9 cellular contexts compared by ENCODE assay signal in genomic region chr22:42964994-42965699, GRCh38. TPM values are rescaled to one million over a fixed set of nuclear protein-coding genes. Genes with fewer than 3 reads are reported as not detected.
A peak's percentile ranks its signal among the peaks of the same experiment; 100 is the strongest.
DNase-seq lines count a peak whose midpoint lies in the region; ATAC-seq, FAIRE-seq and TF ChIP-seq lines count a peak whose summit lies in the region.
"Had no signal": no experiment of that assay in that cellular context is flagged by ENCODE, and none has a peak within 500 bp of the region (broad histone marks: within the 10 kb centered on the region; RNA-seq: fewer than 3 reads in every experiment).

No MANE protein-coding gene starts in this region.

- no peak for TF ChIP-seq POLR2A in GM12891 (IDR thresholded peaks at IDR 0.05; ENCODE audit: low read depth, low read length)

- DNase-seq in GM12891 (ENCODE audit: insufficient read length, low spot score) (no peak), naive B cell (peak; percentile 12), right atrium auricular region (ENCODE audit: low spot score) (no peak), NOMO-1 treated with dmso at 0.1 percent for 144 hours (lab: John Stamatoyannopoulos, UW; ENCODE audit: unreplicated experiment) (no peak), epidermal melanocyte (ENCODE audit: insufficient read length, low spot score) (no peak)
- peak; percentile 22 for DNase-seq in activated CD4-positive, alpha-beta memory T cell treated with anti-CD3 and anti-CD28 coated beads, Interleukin-2, amount 10 ng/mL, durations not matched to agents 7 days and 5 days
- DNase-seq: T-cell had no signal

- ATAC-seq in HG03175 (IDR thresholded peaks at IDR 0.05; ENCODE audit: unreplicated experiment), result peak; percentile 62
- peak; percentile 59 to 66 for ATAC-seq in naive B cell (ENCODE audit: low read depth in 2 of 2)
- ATAC-seq in HG02610 (IDR thresholded peaks at IDR 0.05; ENCODE audit: unreplicated experiment), result no peak

- FAIRE-seq in GM12891 (lab: Jason Lieb, UNC), result peak; percentile 82

- H3K36me3 Mint-ChIP-seq in activated CD4-positive, alpha-beta memory T cell treated with anti-CD3 and anti-CD28 coated beads, Interleukin-2, amount 10 ng/mL, durations not matched to agents 7 days and 5 days (ENCODE audit: low read depth), result peaks cover 19% of the 10 kb centered on the region
- peaks cover 6% of the 10 kb centered on the region in 2 donors for H3K36me3 Mint-ChIP-seq in naive B cell

- H3K4me3 ChIP-seq in right atrium auricular region, result no peak overlapping the region

- H3K27ac Mint-ChIP-seq in activated CD4-positive, alpha-beta memory T cell treated with anti-CD3 and anti-CD28 coated beads, Interleukin-2, amount 10 ng/mL, durations not matched to agents 7 days and 5 days, result peak overlapping the region; percentile 56
- H3K27ac Mint-ChIP-seq in naive B cell, result peak overlapping the region in 5 of 6 donors; percentile 13 to 80 (median 47)
- H3K27ac Mint-ChIP-seq: T-cell had no signal

- no peaks in the 10 kb centered on the region for H3K36me3 ChIP-seq in right atrium auricular region

- CTCF ChIA-PET in activated CD4-positive, alpha-beta memory T cell treated with anti-CD3 and anti-CD28 coated beads, Interleukin-2, amount 10 ng/mL, durations not matched to agents 7 days and 5 days (lab: Charles Lee), result interaction anchor here (0.9 kb wide), 1 partner anchor 98 kb away, joined by 4 read pairs; no protein-coding TSS in a partner anchor

- POLR2A ChIA-PET in activated CD4-positive, alpha-beta memory T cell treated with anti-CD3 and anti-CD28 coated beads, Interleukin-2, amount 10 ng/mL, durations not matched to agents 7 days and 5 days (lab: Charles Lee), result interaction anchor here (0.8 to 1.3 kb wide), 8 partner anchors 31 to 1184 kb away, joined by 3 to 5 read pairs (median 3); partner anchors contain the start of genes ARFGAP3 and PACSIN2

- H3K9me3 Mint-ChIP-seq in activated CD4-positive, alpha-beta memory T cell treated with anti-CD3 and anti-CD28 coated beads, Interleukin-2, amount 10 ng/mL, durations not matched to agents 7 days and 5 days, result no peaks in the 10 kb centered on the region
- H3K9me3 Mint-ChIP-seq in naive B cell, result no peaks in the 10 kb centered on the region
- H3K9me3 Mint-ChIP-seq: T-cell had no signal

- H3K27me3 ChIP-seq in right atrium auricular region, result no peaks in the 10 kb centered on the region

- H3K4me3 Mint-ChIP-seq in activated CD4-positive, alpha-beta memory T cell treated with anti-CD3 and anti-CD28 coated beads, Interleukin-2, amount 10 ng/mL, durations not matched to agents 7 days and 5 days, result no peak overlapping the region
- H3K4me3 Mint-ChIP-seq in naive B cell, result no peak overlapping the region
- H3K4me3 Mint-ChIP-seq: T-cell had no signal

- no peak for TF ChIP-seq CTCF in right atrium auricular region (IDR thresholded peaks at IDR 0.05)

- H3K27ac ChIP-seq in right atrium auricular region, result no peak overlapping the region

- H3K9me3 ChIP-seq in right atrium auricular region, result no peaks in the 10 kb centered on the region

- peaks cover 52% of the 10 kb centered on the region for H3K4me1 Mint-ChIP-seq in activated CD4-positive, alpha-beta memory T cell treated with anti-CD3 and anti-CD28 coated beads, Interleukin-2, amount 10 ng/mL, durations not matched to agents 7 days and 5 days
- H3K4me1 Mint-ChIP-seq in naive B cell, result peaks cover 45 to 69% (median 59%) of the 10 kb centered on the region in 3 donors

- peaks cover 0 to 46% of the 10 kb centered on the region in 2 donors for H3K4me1 ChIP-seq in right atrium auricular region

- no peaks in the 10 kb centered on the region for H3K27me3 Mint-ChIP-seq in activated CD4-positive, alpha-beta memory T cell treated with anti-CD3 and anti-CD28 coated beads, Interleukin-2, amount 10 ng/mL, durations not matched to agents 7 days and 5 days
- H3K27me3 Mint-ChIP-seq in naive B cell, result no peaks in the 10 kb centered on the region
- H3K27me3 Mint-ChIP-seq: T-cell had no signal

TF ChIP-seq in GM12891, 5 proteins besides CTCF, POLR2A, EP300 and RAD21:
- TF ChIP-seq TAF1 (IDR thresholded peaks at IDR 0.05; ENCODE audit: low read depth, low read length) (no peak), PAX5 (IDR thresholded peaks at IDR 0.05; ENCODE audit: insufficient read depth, low read length, severe bottlenecking) (no peak), SPI1 (IDR thresholded peaks at IDR 0.05; ENCODE audit: low read depth, low read length) (no peak), POLR2AphosphoS5 (IDR thresholded peaks at IDR 0.05; ENCODE audit: low read depth, low read length) (no peak), POU2F2 (IDR thresholded peaks at IDR 0.05; ENCODE audit: low read depth, low read length) (no peak)

RNA-seq across cellular contexts. Expression of gene PACSIN2, which starts 49.8 kb away (rescaled TPM):
- polyA plus RNA-seq in GM12891 (2012; ENCODE audit: low read depth, missing spikeins), result 58.1 TPM
- total RNA-seq in activated CD4-positive, alpha-beta memory T cell treated with anti-CD3 and anti-CD28 coated beads, Interleukin-2, amount 10 ng/mL, durations not matched to agents 7 days and 5 days, result 10 to 100 TPM; 33.5 to 35.1 TPM
- 10 to 100 TPM; 30.9 to 43.4 (median 37.3) TPM for polyA plus RNA-seq in naive B cell (ENCODE audit: low read depth in 6 of 6)
- 10 to 100 TPM; 66.3 to 89.8 TPM for total RNA-seq in right atrium auricular region

Comparison
In these comparisons a context has a peak if more than half of its experiments do, and no peak if none do; other contexts are left out.
1. DNase-seq: peak in activated CD4-positive, alpha-beta memory T cell treated with anti-CD3 and anti-CD28 coated beads, Interleukin-2, amount 10 ng/mL, durations not matched to agents 7 days and 5 days (single experiment) and naive B cell (single experiment); none in GM12891 (single experiment), right atrium auricular region (single experiment), NOMO-1 treated with dmso at 0.1 percent for 144 hours (single experiment) and epidermal melanocyte (single experiment).